Comparison of ENCODE assay signal across 8 cellular contexts in the genomic region with DNA sequence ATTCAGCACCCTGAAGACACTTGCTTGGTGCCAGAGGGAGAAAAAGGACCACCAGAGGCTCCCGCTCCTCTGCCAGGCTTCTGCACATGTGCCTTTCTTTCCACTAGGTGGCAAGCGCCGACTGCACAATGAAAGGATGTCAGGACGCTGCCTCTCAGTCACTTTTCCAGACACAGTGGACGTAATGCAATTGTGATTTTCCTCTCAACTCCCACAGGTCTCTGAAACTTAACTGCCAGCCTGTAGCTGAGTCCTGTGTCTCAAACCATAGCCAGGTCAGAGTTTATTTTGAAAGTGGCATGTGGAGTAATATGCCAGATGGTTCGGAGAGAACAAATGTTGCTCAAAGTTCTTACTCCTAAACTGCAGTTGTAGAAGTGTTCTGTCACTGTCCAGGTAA.
DNase-seq lines count a peak whose midpoint lies in the region; ATAC-seq, FAIRE-seq and TF ChIP-seq lines count a peak whose summit lies in the region.

No MANE protein-coding gene starts in this region.

- no peaks in the 10 kb centered on the region for H3K9me3 ChIP-seq in HCT116 (ENCODE audit: control insufficient read depth in 1 of 2, insufficient read depth in 1 of 2, low read depth in 1 of 2, low read length in 2 of 2)
- no peaks in the 10 kb centered on the region for H3K9me3 ChIP-seq in OCI-LY7 (ENCODE audit: low read length)
- no peaks in the 10 kb centered on the region for H3K9me3 ChIP-seq in H1 (ENCODE audit: insufficient read depth in 2 of 2, low read depth in 1 of 2, low read length in 1 of 2)

- 37% methylated on average over 6 of the region's 6 CpGs; no CpG with 5 or more reads in 1 of the 2 experiments for WGBS in H1 (ENCODE audit: extremely low coverage in 1 of 2, insufficient coverage in 1 of 2, insufficient read length in 1 of 2, insufficient replicate concordance in 2 of 2, low coverage in 1 of 2, low lambda C conversion rate in 2 of 2, missing lambda C conversion rate in 1 of 2), 2 experiments

- H4K8ac ChIP-seq in H1 (ENCODE audit: extremely low read depth, insufficient read depth, low read length), result no peak overlapping the region

- no peak overlapping the region for H3K4me3 ChIP-seq in AG04449 (ENCODE audit: low read depth, low read length)
- H3K4me3 ChIP-seq in HCT116 (replicated peaks in 1 of 2; ENCODE audit: low read depth in 1 of 2, low read length in 2 of 2), result no peak overlapping the region
- H3K4me3 ChIP-seq in OCI-LY7 (ENCODE audit: low read depth, low read length, poor library complexity, severe bottlenecking), result no peak overlapping the region
- H3K4me3 ChIP-seq in H1 (ENCODE audit: extremely low read depth in 1 of 4, insufficient read depth in 2 of 4, low read depth in 3 of 4, low read length in 4 of 4), result no peak overlapping the region

- POLR2A ChIA-PET in AG04449 (lab: Yijun Ruan, JAX) (no interaction called here), HCT116 (lab: Charles Lee) (no interaction called here), OCI-LY7 (lab: Charles Lee) (no interaction called here), H1 (lab: Charles Lee; ENCODE audit: partially characterized antibody) (interaction anchor here (2.0 kb wide), 1 partner anchor 56 kb away, joined by 4 read pairs; no protein-coding TSS in a partner anchor)
- POLR2A ChIA-PET in naive thymus-derived CD8-positive, alpha-beta T cell (lab: Charles Lee), result no interaction called here

- no peaks in the 10 kb centered on the region for H3K9me3 Mint-ChIP-seq in naive thymus-derived CD8-positive, alpha-beta T cell

- H4K5ac ChIP-seq in H1 (ENCODE audit: insufficient read length, low read depth, low read length), result no peak overlapping the region

- no peak for TF ChIP-seq POLR2A in HCT116 (IDR thresholded peaks at IDR 0.05; ENCODE audit: borderline replicate concordance, extremely low read depth, insufficient read depth, insufficient read length)
- TF ChIP-seq POLR2A in H1 (IDR thresholded peaks at IDR 0.05; ENCODE audit: control extremely low read depth in 1 of 2, low read depth in 2 of 2, low read length in 2 of 2), result no peak

- H4K91ac ChIP-seq in H1 (replicated peaks; ENCODE audit: insufficient read length, low read length), result no peak overlapping the region

- H3K79me2 ChIP-seq in HCT116 (ENCODE audit: insufficient read depth, low read length) (no peaks in the 10 kb centered on the region), OCI-LY7 (ENCODE audit: insufficient read depth, low read depth, low read length) (no peaks in the 10 kb centered on the region), H1 (ENCODE audit: control insufficient read depth in 1 of 2, insufficient read depth in 2 of 2, low read length in 2 of 2) (no peaks in the 10 kb centered on the region)

- H3K4me2 ChIP-seq in HCT116 (ENCODE audit: low read length) (no peak overlapping the region), OCI-LY7 (ENCODE audit: low read length) (no peak overlapping the region), H1 (ENCODE audit: insufficient read depth in 1 of 2, low read depth in 2 of 2, low read length in 2 of 2) (no peak overlapping the region)

- no peak overlapping the region for H3K4me3 Mint-ChIP-seq in naive thymus-derived CD8-positive, alpha-beta T cell

- no peak overlapping the region for H3K14ac ChIP-seq in H1 (ENCODE audit: insufficient read length)

- H2BK120ac ChIP-seq in H1 (replicated peaks; ENCODE audit: low read depth, low read length), result no peak overlapping the region

- RAD21 ChIA-PET in HCT116 (lab: Charles Lee; ENCODE audit: low non-redundant PET in 1 of 2, low total read pairs in 2 of 2, uncharacterized antibody in 2 of 2, unreplicated experiment in 2 of 2), result no interaction called here

- H3K27me3 ChIP-seq in HCT116 (ENCODE audit: insufficient read depth, low read length) (no peaks in the 10 kb centered on the region), H1 (replicated peaks in 1 of 4; ENCODE audit: control insufficient read depth in 3 of 4, extremely low read depth in 1 of 4, insufficient read depth in 3 of 4, low read length in 3 of 4) (no peaks in the 10 kb centered on the region)

- H2BK12ac ChIP-seq in H1 (ENCODE audit: low read depth, low read length), result no peak overlapping the region

- no peak overlapping the region for H3K18ac ChIP-seq in H1 (ENCODE audit: extremely low read depth, low read length)

- intact Hi-C loops in HCT116 (cut with micrococcal nuclease) (loop anchor here (1.0 to 10.0 kb wide), 4 partner anchors 55 to 569 kb away; partner anchors contain the start of gene BHLHE40), OCI-LY7 (cut with micrococcal nuclease; ENCODE audit: unreplicated experiment) (no loop called here)

- BruUV-seq in HCT116 (replicated peaks; lab: Mats Ljungman, UMichigan), result no TSS peak
- no TSS peak for BruUV-seq in OCI-LY7 (replicated peaks; lab: Mats Ljungman, UMichigan)

- H3K4me1 ChIP-seq in HCT116 (ENCODE audit: control insufficient read depth in 1 of 2, insufficient read depth in 2 of 2, low read length in 2 of 2) (no peaks in the 10 kb centered on the region), OCI-LY7 (ENCODE audit: insufficient read depth, low read length, poor library complexity, severe bottlenecking) (no peaks in the 10 kb centered on the region), H1 (replicated peaks in 1 of 4; ENCODE audit: control insufficient read depth in 3 of 4, insufficient read depth in 4 of 4, low read length in 3 of 4) (peaks cover 0 to 3% (median under 1%) of the 10 kb centered on the region in 4 experiments; a peak in 2 of 7 replicates)

- peaks cover 0 to 83% (median 36%) of the 10 kb centered on the region in 3 donors for H3K36me3 Mint-ChIP-seq in naive thymus-derived CD8-positive, alpha-beta T cell

- no peak overlapping the region for H2AK5ac ChIP-seq in H1 (ENCODE audit: low read depth, low read length)

- peak; percentile 92 for FAIRE-seq in H1 (lab: Jason Lieb, UNC)

- H3K23me2 ChIP-seq in H1 (ENCODE audit: low read depth, low read length), result no peaks in the 10 kb centered on the region

- H3K4me1 Mint-ChIP-seq in naive thymus-derived CD8-positive, alpha-beta T cell, result peaks cover 0 to 6% (median 0%) of the 10 kb centered on the region in 4 donors

- no peaks in the 10 kb centered on the region for H3K9me2 ChIP-seq in HCT116 (ENCODE audit: insufficient read depth)
- no peaks in the 10 kb centered on the region for H3K9me2 ChIP-seq in OCI-LY7 (ENCODE audit: insufficient read depth, low read length)

- H2BK5ac ChIP-seq in H1 (ENCODE audit: low read depth, low read length), result no peak overlapping the region

- CTCF ChIA-PET in AG04449 (lab: Yijun Ruan, JAX) (interaction anchor here (0.6 to 6.1 kb wide), 31 partner anchors 9 to 571 kb away, joined by 3 to 80 read pairs (median 4); partner anchors contain the start of gene BHLHE40), HCT116 (lab: Charles Lee) (no interaction called here), OCI-LY7 (lab: Charles Lee; ENCODE audit: unreplicated experiment) (no interaction called here), H1 (lab: Charles Lee; ENCODE audit: partially characterized antibody) (interaction anchor here (0.6 to 2.9 kb wide), 21 partner anchors 9 to 404 kb away, joined by 3 to 10 read pairs (median 4); partner anchors contain the start of gene BHLHE40)

- TF ChIP-seq RAD21 in HCT116 (IDR thresholded peaks at IDR 0.05; ENCODE audit: low read depth) (peak; percentile 95), H1 (IDR thresholded peaks at IDR 0.05 in 1 of 2, conservative IDR thresholded peaks at IDR 0.05 in 1 of 2; ENCODE audit: low read depth in 2 of 2, low read length in 2 of 2) (peak; percentile 98)

- no peak overlapping the region for H3K56ac ChIP-seq in H1 (replicated peaks; ENCODE audit: insufficient read length, low read depth, low read length)

- no peak for TF ChIP-seq EP300 in H1 (IDR thresholded peaks at IDR 0.05; ENCODE audit: borderline replicate concordance in 1 of 2, low read depth in 2 of 2, low read length in 2 of 2)

- no peak overlapping the region for H2BK15ac ChIP-seq in H1 (ENCODE audit: low read length)

- no peak overlapping the region for H3K4ac ChIP-seq in H1 (replicated peaks; ENCODE audit: insufficient read length, low read depth, low read length)

- no peaks in the 10 kb centered on the region for H3K36me3 ChIP-seq in HCT116 (ENCODE audit: control insufficient read depth in 1 of 2, insufficient read depth in 2 of 2, low read length in 2 of 2)
- peaks cover 47% of the 10 kb centered on the region for H3K36me3 ChIP-seq in OCI-LY7 (ENCODE audit: insufficient read depth, low read length)
- H3K36me3 ChIP-seq in H1 (ENCODE audit: control insufficient read depth in 2 of 4, insufficient read depth in 4 of 4, low read length in 3 of 4), result no peaks in the 10 kb centered on the region

- H3K9ac ChIP-seq in HCT116 (ENCODE audit: low read length), result no peak overlapping the region
- no peak overlapping the region for H3K9ac ChIP-seq in H1 (replicated peaks in 1 of 4; ENCODE audit: extremely low read depth in 1 of 4, low read depth in 3 of 4, low read length in 3 of 4)

- no peaks in the 10 kb centered on the region for H4K20me1 ChIP-seq in HCT116 (ENCODE audit: insufficient read depth)
- no peaks in the 10 kb centered on the region for H4K20me1 ChIP-seq in OCI-LY7 (ENCODE audit: insufficient read depth, low read length)
- no peaks in the 10 kb centered on the region for H4K20me1 ChIP-seq in H1 (replicated peaks in 1 of 2; ENCODE audit: control insufficient read depth in 1 of 2, insufficient read depth in 2 of 2, low read length in 2 of 2)

- no peak overlapping the region for H3K27ac Mint-ChIP-seq in naive thymus-derived CD8-positive, alpha-beta T cell

- H3K27ac ChIP-seq in HCT116 (ENCODE audit: low read depth, low read length), result no peak overlapping the region
- no peak overlapping the region for H3K27ac ChIP-seq in OCI-LY7 (ENCODE audit: low read depth, low read length, poor library complexity, severe bottlenecking)
- H3K27ac ChIP-seq in H1 (ENCODE audit: low read depth, low read length), result no peak overlapping the region

- H3K23ac ChIP-seq in H1 (ENCODE audit: insufficient read length), result no peak overlapping the region

- no peak overlapping the region for H2BK20ac ChIP-seq in H1 (ENCODE audit: low read length)

- TF ChIP-seq CTCF in AG04449 (IDR thresholded peaks at IDR 0.05; ENCODE audit: insufficient read depth, low read length, missing control alignments) (peak; percentile 94), HCT116 (IDR thresholded peaks at IDR 0.05 in 2 of 3, conservative IDR thresholded peaks at IDR 0.05 in 1 of 3; ENCODE audit: borderline replicate concordance in 1 of 3, insufficient read depth in 1 of 3, low read depth in 2 of 3, low read length in 2 of 3) (peak; percentile 85 to 95 (median 91)), OCI-LY7 (conservative IDR thresholded peaks at IDR 0.05; ENCODE audit: low read length) (peak; percentile 60), H1 (IDR thresholded peaks at IDR 0.05; ENCODE audit: control extremely low read depth in 1 of 3, insufficient read depth in 1 of 3, low read depth in 1 of 3, low read length in 3 of 3) (peak; percentile 87 to 98 (median 97))

- no peaks in the 10 kb centered on the region for H3K79me1 ChIP-seq in H1 (ENCODE audit: low read depth, low read length)

- no peak for DNase-seq in AG04449 (ENCODE audit: low read depth, low spot score)
- DNase-seq in HCT116 (ENCODE audit: low read depth, low spot score), result peak; percentile 56
- DNase-seq in OCI-LY7 (ENCODE audit: low spot score), result peak; percentile 2
- DNase-seq in H1 (ENCODE audit: low read depth in 1 of 2, low spot score in 2 of 2), result peak; percentile 44 to 64
- peak; percentile 81 to 89 for DNase-seq in lung microvascular endothelial cell (ENCODE audit: low read depth in 2 of 2)
- no peak for DNase-seq in naive thymus-derived CD8-positive, alpha-beta T cell
- DNase-seq in DMS79 treated with DMSO at 0.1 percent for 48 hours (lab: John Stamatoyannopoulos, UW), result no peak

- ATAC-seq in HCT116 (peak; percentile 99), HG02885 (IDR thresholded peaks at IDR 0.05; ENCODE audit: poor library complexity, unreplicated experiment) (no peak)
- no peak for ATAC-seq in naive thymus-derived CD8-positive, alpha-beta T cell

- H3K27me3 Mint-ChIP-seq in naive thymus-derived CD8-positive, alpha-beta T cell, result no peaks in the 10 kb centered on the region

- H2AFZ ChIP-seq in HCT116 (ENCODE audit: low read depth, low read length, poor library complexity, severe bottlenecking) (peak overlapping the region; percentile 30), OCI-LY7 (ENCODE audit: low read length) (no peak overlapping the region), H1 (ENCODE audit: low read length) (no peak overlapping the region)

Comparison
In these comparisons a context has a peak if more than half of its experiments do, and no peak if none do; other contexts are left out.
1. DNase-seq: peak in HCT116 (single experiment), OCI-LY7 (single experiment), H1 (2 of 2) and lung microvascular endothelial cell (2 of 2); none in AG04449 (single experiment), naive thymus-derived CD8-positive, alpha-beta T cell (0 of 10) and DMS79 treated with DMSO at 0.1 percent for 48 hours (single experiment).
2. CTCF ChIA-PET loops: an anchor here in AG04449 (0.6 to 6.1 kb wide) and H1 (0.6 to 2.9 kb wide); none called in HCT116 and OCI-LY7.
3. Peak in every context shown above with its lines, with median percentiles within 50 percentile points of each other: CTCF ChIP-seq.